In the genomic region with DNA sequence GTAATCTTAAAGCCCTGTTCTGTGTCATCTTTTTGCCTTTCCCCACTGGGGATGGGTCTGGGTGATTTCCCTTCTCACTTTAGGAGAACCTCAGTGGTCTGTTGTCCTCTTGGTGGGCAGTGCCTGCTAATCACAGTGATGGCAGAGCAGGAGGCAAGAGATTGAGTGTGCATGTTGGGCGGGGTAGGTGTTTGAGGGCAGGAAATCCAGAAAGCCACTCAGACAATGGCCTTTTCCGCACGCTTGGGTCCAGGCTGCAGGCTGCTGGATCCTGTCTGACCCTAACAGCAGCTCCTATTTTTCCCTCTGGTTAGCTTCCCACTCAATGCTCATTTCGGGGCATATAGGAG, we compare ENCODE assay signal across 1 cellular context.
TF ChIP-seq lines count a peak whose summit lies in the region.

No MANE protein-coding gene starts in this region.

TF ChIP-seq in K562, 482 proteins besides CTCF, POLR2A, EP300 and RAD21:
- TF ChIP-seq SAP30 (IDR thresholded peaks at IDR 0.05; ENCODE audit: borderline replicate concordance, insufficient read depth, low read depth, low read length, poor library complexity, severe bottlenecking) (peak; percentile 7), TAL1 (IDR thresholded peaks at IDR 0.05) (0 out of 2 replicates have a peak, but pooled peaks have one; percentile 1), ZFP30 (CRISPR knock-in tag; IDR thresholded peaks at IDR 0.05; ENCODE audit: borderline replicate concordance) (no peak), POLR3G (IDR thresholded peaks at IDR 0.05; ENCODE audit: extremely low read depth, insufficient read length, insufficient replicate concordance) (no peak), ZMIZ1 (IDR thresholded peaks at IDR 0.05; ENCODE audit: low read depth in 2 of 2, low read length in 2 of 2) (0 out of 4 replicates have a peak, but pooled peaks of 1 of the 2 experiments have one; percentile 5), ZNF589 (CRISPR knock-in tag; IDR thresholded peaks at IDR 0.05; ENCODE audit: low read depth) (no peak), PKNOX1 (IDR thresholded peaks at IDR 0.05) (no peak), LCOR (CRISPR knock-in tag; IDR thresholded peaks at IDR 0.05) (0 out of 2 replicates have a peak, but pooled peaks have one; percentile 8), MECOM (CRISPR knock-in tag; IDR thresholded peaks at IDR 0.05) (peak; percentile 73; the same call in 1 of the 2 replicates)
